Comparison of ENCODE assay signal across 17 cellular contexts in genomic region chr11:66548774-66549630, GRCh38. TPM values are rescaled to one million over a fixed set of nuclear protein-coding genes. Genes with fewer than 3 reads are reported as not detected.
DNase-seq lines count a peak whose midpoint lies in the region; ATAC-seq and TF ChIP-seq lines count a peak whose summit lies in the region.
"Had no signal": no experiment of that assay in that cellular context is flagged by ENCODE, and none has a peak within 500 bp of the region (broad histone marks: within the 10 kb centered on the region; RNA-seq: fewer than 3 reads in every experiment).

No MANE protein-coding gene starts in this region.

- peaks cover 31% of the 10 kb centered on the region for H3K4me1 Mint-ChIP-seq in GM23338
- peaks cover 11% of the 10 kb centered on the region for H3K4me1 Mint-ChIP-seq in activated T-helper 17 cell treated with anti-CD3 and anti-CD28 coated beads, Interleukin-2, amount 50 U/mL, for 72 hours
- peaks cover 37% of the 10 kb centered on the region for H3K4me1 Mint-ChIP-seq in neural progenitor cell

- H3K4me3 ChIP-seq in GM23338 (no peak overlapping the region), neural progenitor cell (no peak overlapping the region)
- H3K4me3 ChIP-seq: left lung, skin epidermis, testis had no signal

- H4K20me1 ChIP-seq in GM23338 (replicated peaks; ENCODE audit: insufficient read depth) = peaks cover 7% of the 10 kb centered on the region
- peaks cover 15% of the 10 kb centered on the region for H4K20me1 ChIP-seq in neural progenitor cell (ENCODE audit: low read depth)

- H3K36me3 Mint-ChIP-seq in GM23338 (ENCODE audit: low read depth) (peaks cover 4% of the 10 kb centered on the region; the same call in 1 of the 3 replicates), neural progenitor cell (no peaks in the 10 kb centered on the region)
- H3K36me3 Mint-ChIP-seq in activated T-helper 17 cell treated with anti-CD3 and anti-CD28 coated beads, Interleukin-2, amount 50 U/mL, for 72 hours (ENCODE audit: low read depth) = no peaks in the 10 kb centered on the region

- no peaks in the 10 kb centered on the region for H3K9me2 ChIP-seq in GM23338 (ENCODE audit: insufficient read depth)

- no peak for TF ChIP-seq CTCF in GM23338 (conservative IDR thresholded peaks at IDR 0.05; ENCODE audit: low read depth in 2 of 2)
- TF ChIP-seq CTCF in neural progenitor cell (IDR thresholded peaks at IDR 0.05) = no peak

- no peaks in the 10 kb centered on the region for H3K9me3 ChIP-seq in neural progenitor cell (ENCODE audit: low read depth)
- H3K9me3 ChIP-seq: left lung, testis had no signal

- H3K9ac ChIP-seq in neural progenitor cell = no peak overlapping the region
- H3K9ac ChIP-seq: parathyroid adenoma had no signal

- 0 out of 2 replicates have a peak overlapping the region, but pooled peaks have one; percentile 4 for H3K4me2 ChIP-seq in GM23338
- H3K4me2 ChIP-seq in neural progenitor cell = peak overlapping the region; percentile 87

- 0 out of 2 replicates have a peak, but pooled peaks cover 3% of the 10 kb centered on the region for H3F3A ChIP-seq in GM23338 (replicated peaks; ENCODE audit: low read depth)
- peaks cover 40% of the 10 kb centered on the region for H3F3A ChIP-seq in neural progenitor cell (ENCODE audit: low read depth)

- peaks cover 6% of the 10 kb centered on the region for H3K27me3 Mint-ChIP-seq in GM23338 (ENCODE audit: insufficient read depth, low read depth, poor library complexity)
- no peaks in the 10 kb centered on the region for H3K27me3 Mint-ChIP-seq in activated T-helper 17 cell treated with anti-CD3 and anti-CD28 coated beads, Interleukin-2, amount 50 U/mL, for 72 hours
- H3K27me3 Mint-ChIP-seq in neural progenitor cell (ENCODE audit: insufficient read depth, low read depth) = peaks cover 20% of the 10 kb centered on the region

- H3K27ac ChIP-seq in GM23338 (ENCODE audit: low read depth) (no peak overlapping the region), neural progenitor cell (peak overlapping the region; percentile 60)
- H3K27ac ChIP-seq: left lung, parathyroid adenoma, skin epidermis, testis had no signal

- H3K79me2 ChIP-seq in GM23338 (replicated peaks; ENCODE audit: insufficient read depth) = 0 out of 2 replicates have a peak, but pooled peaks cover 4% of the 10 kb centered on the region
- H3K79me2 ChIP-seq in neural progenitor cell (ENCODE audit: low read depth) = no peaks in the 10 kb centered on the region
- H3K79me2 ChIP-seq: parathyroid adenoma had no signal

- H3K36me3 ChIP-seq in GM23338 (ENCODE audit: insufficient read depth) (no peaks in the 10 kb centered on the region), neural progenitor cell (no peaks in the 10 kb centered on the region)
- H3K36me3 ChIP-seq: left lung had no signal

- H3K27ac Mint-ChIP-seq in GM23338 (peak overlapping the region; percentile 7; the same call in 1 of the 2 replicates), neural progenitor cell (peak overlapping the region; percentile 38)
- H3K27ac Mint-ChIP-seq in activated T-helper 17 cell treated with anti-CD3 and anti-CD28 coated beads, Interleukin-2, amount 50 U/mL, for 72 hours = peak overlapping the region; percentile 4
- H3K27ac Mint-ChIP-seq: activated CD4-positive, alpha-beta T cell treated with anti-CD3 and anti-CD28 coated beads, Interleukin-2, amount 10 ng/mL, durations not matched to agents 24 days and 14 days had no signal

- peaks cover 35% of the 10 kb centered on the region for H3K4me1 ChIP-seq in GM23338 (ENCODE audit: insufficient read depth)
- H3K4me1 ChIP-seq in neural progenitor cell = peaks cover 24% of the 10 kb centered on the region

- DNase-seq in GM23338 (ENCODE audit: low spot score) (peak; percentile 38), neural progenitor cell (ENCODE audit: low spot score) (no peak), LoVo (ENCODE audit: low spot score) (no peak)
- DNase-seq: activated CD4-positive, alpha-beta T cell treated with anti-CD3 and anti-CD28 coated beads, Interleukin-2, amount 10 ng/mL, durations not matched to agents 24 days and 14 days; activated naive CD4-positive, alpha-beta T cell treated with Interleukin-2 at 50 U/mL for 16 hours; COR-L47; foreskin melanocyte; NCI-H1436; testis had no signal

- H3K9me3 Mint-ChIP-seq in GM23338 = no peaks in the 10 kb centered on the region; the same call in 2 of the 3 replicates
- no peaks in the 10 kb centered on the region for H3K9me3 Mint-ChIP-seq in activated T-helper 17 cell treated with anti-CD3 and anti-CD28 coated beads, Interleukin-2, amount 50 U/mL, for 72 hours
- H3K9me3 Mint-ChIP-seq in neural progenitor cell = no peaks in the 10 kb centered on the region
- H3K9me3 Mint-ChIP-seq: activated CD4-positive, alpha-beta T cell treated with anti-CD3 and anti-CD28 coated beads, Interleukin-2, amount 10 ng/mL, durations not matched to agents 24 days and 14 days had no signal

- H3K27me3 ChIP-seq in GM23338 (ENCODE audit: insufficient read depth) (no peaks in the 10 kb centered on the region), neural progenitor cell (no peaks in the 10 kb centered on the region)
- H3K27me3 ChIP-seq: testis had no signal

- ATAC-seq in GM23338 (no peak), GM21723 (IDR thresholded peaks at IDR 0.05; ENCODE audit: unreplicated experiment) (no peak), HG03432 (IDR thresholded peaks at IDR 0.05; ENCODE audit: unreplicated experiment) (no peak)
- ATAC-seq in activated T-helper 17 cell treated with anti-CD3 and anti-CD28 coated beads, Interleukin-2, amount 50 U/mL, for 72 hours (replicated peaks) = no peak
- ATAC-seq: left lung, SK-N-SH treated with all-trans-retinoic acid at 6 μM for 48 hours had no signal

- H3K4me3 Mint-ChIP-seq in GM23338 (peak overlapping the region; percentile 11; the same call in 1 of the 3 replicates), neural progenitor cell (peak overlapping the region; percentile 9)
- no peak overlapping the region for H3K4me3 Mint-ChIP-seq in activated T-helper 17 cell treated with anti-CD3 and anti-CD28 coated beads, Interleukin-2, amount 50 U/mL, for 72 hours
- H3K4me3 Mint-ChIP-seq: activated CD4-positive, alpha-beta T cell treated with anti-CD3 and anti-CD28 coated beads, Interleukin-2, amount 10 ng/mL, durations not matched to agents 24 days and 14 days had no signal

- H2AFZ ChIP-seq in GM23338 = no peak overlapping the region
- H2AFZ ChIP-seq in neural progenitor cell (replicated peaks) = no peak overlapping the region
- H2AFZ ChIP-seq: parathyroid adenoma had no signal

TF ChIP-seq in GM23338, 12 proteins besides CTCF, POLR2A, EP300 and RAD21 (continues in another document):
- TF ChIP-seq NANOG (IDR thresholded peaks at IDR 0.05; ENCODE audit: borderline replicate concordance) (no peak), STAT1 (IDR thresholded peaks at IDR 0.05; ENCODE audit: unreplicated experiment) (no peak), ZNF331 (CRISPR knock-in tag; IDR thresholded peaks at IDR 0.05; ENCODE audit: low read depth) (no peak), EZH2phosphoT487 (IDR thresholded peaks at IDR 0.05; ENCODE audit: unreplicated experiment) (no peak), CREB1 (CRISPR knock-in tag; IDR thresholded peaks at IDR 0.05; ENCODE audit: low read depth) (no peak), EZH2 (IDR thresholded peaks at IDR 0.05; ENCODE audit: low read depth, unreplicated experiment) (no peak), ETS1 (IDR thresholded peaks at IDR 0.05) (no peak)

RNA-seq across cellular contexts. Expression of gene ACTN3, which starts 2.3 kb away (rescaled TPM):
- 3.8 and 6.3 TPM in 2 replicates for total RNA-seq in GM23338 (2014; rRNA removed; shearing (Covaris generic))
- polyA plus RNA-seq in GM23338 (2016; fragmentation: Nextera tagmentation; extraction: Ambion mirVana) = 6.0 and 7.3 TPM in 2 replicates
- total RNA-seq in activated T-helper 17 cell treated with anti-CD3 and anti-CD28 coated beads, Interleukin-2, amount 50 U/mL, for 72 hours = 1 to 10 TPM in 1 of 2 donors, under 1 TPM in 1; 0.58 to 3.0 TPM
- 20.2 and 33.0 TPM in 2 replicates for total RNA-seq in neural progenitor cell (ENCODE audit: low replicate concordance)
- total RNA-seq: HT1080 had no signal

RNA-seq across cellular contexts. Expression of gene ZDHHC24, which starts 3.2 kb away (rescaled TPM):
- total RNA-seq in GM23338 (2014; rRNA removed; shearing (Covaris generic)) = 10.0 and 13.1 TPM in 2 replicates
- polyA plus RNA-seq in GM23338 (2016; fragmentation: Nextera tagmentation; extraction: Ambion mirVana) = 5.6 and 7.3 TPM in 2 replicates
- 10 to 100 TPM in 1 of 2 donors, 1 to 10 TPM in 1; 8.7 to 12.6 TPM for total RNA-seq in activated T-helper 17 cell treated with anti-CD3 and anti-CD28 coated beads, Interleukin-2, amount 50 U/mL, for 72 hours
- total RNA-seq in neural progenitor cell (ENCODE audit: low replicate concordance) = 4.1 and 10.0 TPM in 2 replicates

RNA-seq across cellular contexts. Expression of gene CTSF, which starts 19.4 kb away (rescaled TPM):
- total RNA-seq in GM23338 (2014; rRNA removed; shearing (Covaris generic)) = 39.9 and 51.1 TPM in 2 replicates
- polyA plus RNA-seq in GM23338 (2016; fragmentation: Nextera tagmentation; extraction: Ambion mirVana) = 20.4 and 21.6 TPM in 2 replicates
- 10 to 100 TPM in 1 of 2 donors, 1 to 10 TPM in 1; 4.1 to 12.9 TPM for total RNA-seq in activated T-helper 17 cell treated with anti-CD3 and anti-CD28 coated beads, Interleukin-2, amount 50 U/mL, for 72 hours
- 1.1 TPM in 1 of 2 replicates, not detected in the other for total RNA-seq in neural progenitor cell (ENCODE audit: low replicate concordance)

RNA-seq across cellular contexts. Expression of gene BBS1, which starts 38.6 kb away (rescaled TPM):
- 27.8 and 41.3 TPM in 2 replicates for total RNA-seq in GM23338 (2014; rRNA removed; shearing (Covaris generic))
- polyA plus RNA-seq in GM23338 (2016; fragmentation: Nextera tagmentation; extraction: Ambion mirVana) = 8.7 and 11.6 TPM in 2 replicates
- total RNA-seq in activated T-helper 17 cell treated with anti-CD3 and anti-CD28 coated beads, Interleukin-2, amount 50 U/mL, for 72 hours = 10 to 100 TPM; 16.4 to 17.2 TPM
- total RNA-seq in neural progenitor cell (ENCODE audit: low replicate concordance) = 42.0 and 68.9 TPM in 2 replicates

RNA-seq across cellular contexts. Expression of gene CCDC87, which starts 43.9 kb away (rescaled TPM):
- total RNA-seq in GM23338 (2014; rRNA removed; shearing (Covaris generic)) = 0.74 and 1.2 TPM in 2 replicates
- 0.12 and 0.39 TPM in 2 replicates for polyA plus RNA-seq in GM23338 (2016; fragmentation: Nextera tagmentation; extraction: Ambion mirVana)
- total RNA-seq in activated T-helper 17 cell treated with anti-CD3 and anti-CD28 coated beads, Interleukin-2, amount 50 U/mL, for 72 hours = under 1 TPM; 0.11 to 0.15 TPM
- total RNA-seq in neural progenitor cell (ENCODE audit: low replicate concordance) = 0.22 and 1.2 TPM in 2 replicates
